In genomic region chr3:184176377-184177330, GRCh38 we compare ENCODE assay signal across 9 cellular contexts. TPM values are rescaled to one million over a fixed set of nuclear protein-coding genes. Genes with fewer than 3 reads are reported as not detected.
A peak's percentile ranks its signal among the peaks of the same experiment; 100 is the strongest.
DNase-seq lines count a peak whose midpoint lies in the region; ATAC-seq and TF ChIP-seq lines count a peak whose summit lies in the region.
"Had no signal": no experiment of that assay in that cellular context is flagged by ENCODE, and none has a peak within 500 bp of the region (broad histone marks: within the 10 kb centered on the region; RNA-seq: fewer than 3 reads in every experiment).

No MANE protein-coding gene starts in this region.

- H3K4me2 ChIP-seq in neural cell (ENCODE audit: low read length), result peak overlapping the region; percentile 100

- CTCF ChIA-PET in WTC11 (lab: Charles Lee), result interaction anchor here (0.6 to 1.7 kb wide), 12 partner anchors 23 to 281 kb away, joined by 3 to 9 read pairs (median 3); partner anchors contain the start of genes EEF1AKMT4 and EIF2B5

- no peaks in the 10 kb centered on the region for H3K9me3 ChIP-seq in CD4-positive, CD25-positive, alpha-beta regulatory T cell (ENCODE audit: control insufficient read depth in 2 of 2, low read length in 2 of 2)
- no peaks in the 10 kb centered on the region for H3K9me3 ChIP-seq in neural cell (ENCODE audit: low read length)

- H3K36me3 ChIP-seq in CD4-positive, CD25-positive, alpha-beta regulatory T cell (ENCODE audit: control insufficient read depth, insufficient read depth, low read length), result peaks cover 41% of the 10 kb centered on the region
- peaks cover 11% of the 10 kb centered on the region for H3K36me3 ChIP-seq in neural cell (ENCODE audit: insufficient read depth, low read length)

- peak overlapping the region; percentile 96 to 98 (median 98) for H3K4me3 Mint-ChIP-seq in CD4-positive, CD25-positive, alpha-beta regulatory T cell
- H3K4me3 Mint-ChIP-seq in IgD-negative memory B cell (peak overlapping the region in 3 of 4 donors; percentile 77 to 96 (median 88)), WTC11 (peak overlapping the region; percentile 97)

- peaks cover 29% of the 10 kb centered on the region for H3K4me1 ChIP-seq in CD4-positive, CD25-positive, alpha-beta regulatory T cell (ENCODE audit: control insufficient read depth, insufficient read depth, low read length, poor library complexity, severe bottlenecking)

- no peak for DNase-seq in CD4-positive, CD25-positive, alpha-beta regulatory T cell
- DNase-seq in WTC11 (ENCODE audit: low spot score) (peak; percentile 92), fibroblast of villous mesenchyme (ENCODE audit: low read depth) (peak; percentile 98), NCI-H1105 treated with DMSO at 0.1 percent for 48 hours (lab: John Stamatoyannopoulos, UW) (no peak), NCI-H2171 (lab: John Stamatoyannopoulos, UW) (no peak)

- H3K4me3 ChIP-seq in CD4-positive, CD25-positive, alpha-beta regulatory T cell (ENCODE audit: low read depth, low read length), result peak overlapping the region; percentile 78
- H3K4me3 ChIP-seq in fibroblast of villous mesenchyme (ENCODE audit: low read depth, low read length), result peak overlapping the region; percentile 90
- H3K4me3 ChIP-seq in neural cell (ENCODE audit: low read length), result peak overlapping the region; percentile 100

- TF ChIP-seq EP300 in neural cell (conservative IDR thresholded peaks at IDR 0.05; ENCODE audit: poor library complexity, severe bottlenecking), result no peak

- H3K27me3 ChIP-seq in CD4-positive, CD25-positive, alpha-beta regulatory T cell (ENCODE audit: control insufficient read depth, insufficient read depth, low read length), result no peaks in the 10 kb centered on the region
- H3K27me3 ChIP-seq in neural cell (ENCODE audit: insufficient read depth, low read depth, low read length), result no peaks in the 10 kb centered on the region

- no peak overlapping the region for H3K27ac ChIP-seq in CD4-positive, CD25-positive, alpha-beta regulatory T cell (ENCODE audit: insufficient read depth, low read length, poor library complexity, severe bottlenecking)
- peak overlapping the region; percentile 87 for H3K27ac ChIP-seq in neural cell (ENCODE audit: low read length)

- peaks cover 0 to 2% (median 0%) of the 10 kb centered on the region in 7 donors for H3K9me3 Mint-ChIP-seq in CD4-positive, CD25-positive, alpha-beta regulatory T cell
- H3K9me3 Mint-ChIP-seq in IgD-negative memory B cell (no peaks in the 10 kb centered on the region), WTC11 (no peaks in the 10 kb centered on the region)

- peaks cover 36% of the 10 kb centered on the region for H3K36me3 Mint-ChIP-seq in CD4-positive, CD25-positive, alpha-beta regulatory T cell
- H3K36me3 Mint-ChIP-seq in IgD-negative memory B cell, result peaks cover 4% of the 10 kb centered on the region
- peaks cover 43% of the 10 kb centered on the region for H3K36me3 Mint-ChIP-seq in WTC11

- H3K9ac ChIP-seq in neural cell (ENCODE audit: low read length), result peak overlapping the region; percentile 98

- no peak for ATAC-seq in CD4-positive, CD25-positive, alpha-beta regulatory T cell (ENCODE audit: low read depth in 2 of 2)
- ATAC-seq in WTC11 (peak; percentile 79), HG02884 (IDR thresholded peaks at IDR 0.05; ENCODE audit: unreplicated experiment) (no peak)

- peaks cover 33% of the 10 kb centered on the region for H3K79me2 ChIP-seq in neural cell (replicated peaks; ENCODE audit: insufficient read depth, low read length)

- peaks cover 6% of the 10 kb centered on the region for H4K20me1 ChIP-seq in neural cell (ENCODE audit: insufficient read depth)

- no peak for TF ChIP-seq RAD21 in neural cell (conservative IDR thresholded peaks at IDR 0.05)

- no peaks in the 10 kb centered on the region for H3K9me2 ChIP-seq in neural cell (ENCODE audit: insufficient read depth, low read length)

- TF ChIP-seq CTCF in WTC11 (IDR thresholded peaks at IDR 0.05), result no peak
- TF ChIP-seq CTCF in fibroblast of villous mesenchyme (IDR thresholded peaks at IDR 0.05; ENCODE audit: insufficient read depth, low read depth, low read length), result no peak
- TF ChIP-seq CTCF in neural cell (IDR thresholded peaks at IDR 0.05; ENCODE audit: poor library complexity, severe bottlenecking), result no peak

- POLR2A ChIA-PET in WTC11 (lab: Charles Lee), result interaction anchor here (0.6 to 1.6 kb wide), 8 partner anchors 9 to 225 kb away, joined by 3 to 15 read pairs (median 3); partner anchors contain the start of genes ABCF3 and DVL3

- H3F3A ChIP-seq in neural cell (ENCODE audit: insufficient read depth, low read length, poor library complexity, severe bottlenecking), result no peaks in the 10 kb centered on the region

- H3K27ac Mint-ChIP-seq in CD4-positive, CD25-positive, alpha-beta regulatory T cell, result peak overlapping the region in 1 of 3 donors; percentile 36
- H3K27ac Mint-ChIP-seq in IgD-negative memory B cell (peak overlapping the region in 2 of 3 donors; percentile 50 to 63), WTC11 (peak overlapping the region; percentile 98)

- H2AFZ ChIP-seq in neural cell (ENCODE audit: low read depth, low read length), result no peak overlapping the region

- H3K27me3 Mint-ChIP-seq in CD4-positive, CD25-positive, alpha-beta regulatory T cell, result peaks cover 5% of the 10 kb centered on the region
- no peaks in the 10 kb centered on the region for H3K27me3 Mint-ChIP-seq in IgD-negative memory B cell
- no peaks in the 10 kb centered on the region for H3K27me3 Mint-ChIP-seq in WTC11 (ENCODE audit: low read depth)

- H3K4me1 Mint-ChIP-seq in CD4-positive, CD25-positive, alpha-beta regulatory T cell, result peaks cover 4 to 45% (median 29%) of the 10 kb centered on the region in 4 donors
- H3K4me1 Mint-ChIP-seq in IgD-negative memory B cell, result peaks cover 15 to 25% (median 18%) of the 10 kb centered on the region in 3 donors
- peaks cover 28% of the 10 kb centered on the region for H3K4me1 Mint-ChIP-seq in WTC11

TF ChIP-seq in WTC11, 78 proteins besides CTCF, POLR2A, EP300 and RAD21 (continues in another document):
- TF ChIP-seq E2F5 (CRISPR knock-in tag; IDR thresholded peaks at IDR 0.05), result no peak
- 0 out of 2 replicates have a peak, but pooled peaks have one; percentile 21 for TF ChIP-seq MAX (CRISPR knock-in tag; IDR thresholded peaks at IDR 0.05)
- TF ChIP-seq ZBTB21 (CRISPR knock-in tag; IDR thresholded peaks at IDR 0.05; ENCODE audit: borderline replicate concordance), result no peak

TF ChIP-seq in neural cell, 6 proteins besides CTCF, POLR2A, EP300 and RAD21:
- TF ChIP-seq SMC3 (conservative IDR thresholded peaks at IDR 0.05; ENCODE audit: poor library complexity) (no peak), REST (IDR thresholded peaks at IDR 0.05; ENCODE audit: borderline replicate concordance) (no peak), TAF1 (IDR thresholded peaks at IDR 0.05; ENCODE audit: low read depth) (no peak)
TF ChIP-seq in neural cell: peak in this region for 0.

RNA-seq across cellular contexts. Expression of gene AP2M1, which starts 2.0 kb away (rescaled TPM):
- 150 TPM for total RNA-seq in CD4-positive, CD25-positive, alpha-beta regulatory T cell
- polyA plus RNA-seq in CD4-positive, CD25-positive, alpha-beta regulatory T cell, result 100 to 1,000 TPM; 232 to 294 (median 248) TPM
- polyA plus RNA-seq in IgD-negative memory B cell, result 249 TPM
- total RNA-seq in WTC11 (2021), result 370 to 399 TPM (median 383 TPM) in 3 replicates
- 375 and 469 TPM in 2 replicates for total RNA-seq in fibroblast of villous mesenchyme
- polyA plus RNA-seq in neural cell, result 551 and 561 TPM in 2 replicates
- 453 and 461 TPM in 2 replicates for polyA minus RNA-seq in neural cell

RNA-seq across cellular contexts. Expression of gene ABCF3, which starts 9.3 kb away (rescaled TPM):
- total RNA-seq in CD4-positive, CD25-positive, alpha-beta regulatory T cell, result 128 TPM
- polyA plus RNA-seq in CD4-positive, CD25-positive, alpha-beta regulatory T cell, result 10 to 100 TPM; 38.6 to 51.4 (median 40.5) TPM
- polyA plus RNA-seq in IgD-negative memory B cell, result 49.1 TPM
- total RNA-seq in WTC11 (2021), result 49.7 to 63.6 TPM (median 50.0 TPM) in 3 replicates
- 33.5 and 51.0 TPM in 2 replicates for total RNA-seq in fibroblast of villous mesenchyme
- polyA plus RNA-seq in neural cell, result 40.3 and 52.6 TPM in 2 replicates
- 58.1 and 75.2 TPM in 2 replicates for polyA minus RNA-seq in neural cell

RNA-seq across cellular contexts. Expression of gene DVL3, which starts 21.5 kb away (rescaled TPM):
- 36.2 TPM for total RNA-seq in CD4-positive, CD25-positive, alpha-beta regulatory T cell
- polyA plus RNA-seq in CD4-positive, CD25-positive, alpha-beta regulatory T cell, result 10 to 100 TPM in 1 of 4 donors, 1 to 10 TPM in 3; 4.1 to 11.0 (median 5.9) TPM
- polyA plus RNA-seq in IgD-negative memory B cell (6.4 TPM), neural cell (78.9 and 95.1 TPM in 2 replicates)
- total RNA-seq in WTC11 (2021) (64.5 to 76.2 TPM (median 66.5 TPM) in 3 replicates), fibroblast of villous mesenchyme (39.3 and 46.1 TPM in 2 replicates)
- 46.2 and 46.7 TPM in 2 replicates for polyA minus RNA-seq in neural cell

RNA-seq across cellular contexts. Expression of gene EIF2B5, which starts 41.5 kb away (rescaled TPM):
- 51.0 TPM for total RNA-seq in CD4-positive, CD25-positive, alpha-beta regulatory T cell
- 10 to 100 TPM; 50.6 to 60.1 (median 55.3) TPM for polyA plus RNA-seq in CD4-positive, CD25-positive, alpha-beta regulatory T cell
- 44.5 TPM for polyA plus RNA-seq in IgD-negative memory B cell
- 36.6 to 42.3 TPM (median 38.0 TPM) in 3 replicates for total RNA-seq in WTC11 (2021)
- 28.0 and 30.7 TPM in 2 replicates for total RNA-seq in fibroblast of villous mesenchyme
- 109 and 112 TPM in 2 replicates for polyA plus RNA-seq in neural cell
- polyA minus RNA-seq in neural cell, result 49.0 and 55.5 TPM in 2 replicates

RNA-seq across cellular contexts. Expression of gene VWA5B2, which starts 52.7 kb away (rescaled TPM):
- total RNA-seq in CD4-positive, CD25-positive, alpha-beta regulatory T cell, result not detected
- under 1 TPM in 1 of 4 donors, not detected in 3; 0.74 TPM for polyA plus RNA-seq in CD4-positive, CD25-positive, alpha-beta regulatory T cell
- polyA plus RNA-seq in IgD-negative memory B cell, result 0.20 TPM
- 0.44 to 0.57 TPM (median 0.55 TPM) in 3 replicates for total RNA-seq in WTC11 (2021)
- not detected in 2 replicates for total RNA-seq in fibroblast of villous mesenchyme
- polyA plus RNA-seq in neural cell, result 0.33 and 0.34 TPM in 2 replicates
- polyA minus RNA-seq in neural cell, result 0.35 and 0.49 TPM in 2 replicates
- total RNA-seq: T-helper 2 cell treated with Interferon-gamma antibody and Interleukin-4, amounts not matched to agents 100 ng/mL and 5 ng/mL, for 36 hours had no signal

Comparison
In these comparisons a context has a peak if more than half of its experiments do, and no peak if none do; other contexts are left out.
1. DNase-seq: peak in WTC11 (single experiment) and fibroblast of villous mesenchyme (single experiment); none in CD4-positive, CD25-positive, alpha-beta regulatory T cell (0 of 3), NCI-H1105 treated with DMSO at 0.1 percent for 48 hours (single experiment) and NCI-H2171 (single experiment).
2. Peak in every context shown above with its lines, with median percentiles within 50 percentile points of each other: H3K4me3 ChIP-seq and H3K4me3 Mint-ChIP-seq.